In the genomic region with DNA sequence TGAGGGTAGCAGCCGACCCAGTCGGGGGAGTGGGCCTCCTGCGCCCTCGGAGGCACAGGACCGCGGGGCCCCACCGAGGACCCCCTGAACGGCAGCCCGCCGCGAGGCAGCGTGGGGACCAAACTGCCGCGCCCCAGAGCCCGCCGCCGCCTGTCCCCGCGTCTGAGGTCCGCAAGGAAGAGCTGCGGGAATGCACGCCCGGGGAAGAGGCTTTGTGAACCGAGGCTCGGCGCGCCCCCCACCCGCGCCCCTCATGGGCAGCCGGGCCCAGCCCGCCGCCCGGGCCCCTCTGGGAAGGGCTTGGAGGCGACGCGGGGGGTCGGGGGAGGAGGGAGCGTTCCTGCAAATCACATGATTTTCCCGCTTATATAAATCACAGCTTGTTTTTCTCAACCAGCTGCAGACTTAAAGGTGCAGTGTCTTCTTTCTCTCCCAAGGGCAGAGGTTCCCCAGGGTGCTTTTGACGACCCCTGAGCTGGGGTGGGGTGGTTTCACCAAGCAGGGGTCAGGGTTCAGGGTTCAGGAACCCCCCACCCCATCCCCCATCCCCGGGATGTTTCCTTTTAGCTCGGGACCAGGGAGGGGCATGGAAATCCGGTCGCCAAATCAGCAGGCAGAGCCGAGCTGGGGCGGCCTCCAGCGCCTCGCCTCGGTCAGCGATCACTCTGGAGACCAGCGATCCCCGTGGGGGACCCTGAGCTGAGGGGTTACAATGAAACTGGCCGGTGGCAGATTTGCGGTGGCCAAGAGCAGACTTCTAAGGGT, we compare ENCODE assay signal across 8 cellular contexts. TPM values are rescaled to one million over a fixed set of nuclear protein-coding genes. Genes with fewer than 3 reads are reported as not detected.
DNase-seq lines count a peak whose midpoint lies in the region; ATAC-seq and TF ChIP-seq lines count a peak whose summit lies in the region.

No MANE protein-coding gene starts in this region.

- peaks cover 6% of the 10 kb centered on the region for H3K27me3 Mint-ChIP-seq in T-helper 17 cell

- no peaks in the 10 kb centered on the region for H3K9me3 ChIP-seq in BLaER1
- H3K9me3 ChIP-seq in T-helper 17 cell (ENCODE audit: control insufficient read depth, low read length, poor library complexity, severe bottlenecking) = no peaks in the 10 kb centered on the region
- no peaks in the 10 kb centered on the region for H3K9me3 ChIP-seq in endocrine pancreas (ENCODE audit: control insufficient read depth, low read length)
- H3K9me3 ChIP-seq in lung (ENCODE audit: control insufficient read depth in 2 of 2, insufficient read depth in 1 of 2, low read length in 1 of 2) = no peaks in the 10 kb centered on the region

- peaks cover 2% of the 10 kb centered on the region for H3K36me3 Mint-ChIP-seq in T-helper 17 cell (ENCODE audit: low read depth)

- peaks cover 74% of the 10 kb centered on the region for H3K27me3 ChIP-seq in BLaER1
- H3K27me3 ChIP-seq in endocrine pancreas (ENCODE audit: control insufficient read depth, insufficient read depth, low read length) = no peaks in the 10 kb centered on the region
- H3K27me3 ChIP-seq in lung (ENCODE audit: control insufficient read depth, insufficient read depth) = no peaks in the 10 kb centered on the region

- ATAC-seq in T-helper 17 cell = no peak
- ATAC-seq in lung (ENCODE audit: insufficient read depth, low FRiP score) = peak; percentile 48
- ATAC-seq in GM19395 (IDR thresholded peaks at IDR 0.05; ENCODE audit: unreplicated experiment) = no peak
- ATAC-seq in HG02610 (IDR thresholded peaks at IDR 0.05; ENCODE audit: unreplicated experiment) = no peak

- peak; percentile 43 for DNase-seq in HT-29 (ENCODE audit: low spot score)
- DNase-seq in T-helper 17 cell = no peak
- DNase-seq in lung (ENCODE audit: low spot score) = peak; percentile 64
- peak in 47 of 49 donors; percentile 26 to 85 (median 70) for DNase-seq in substantia nigra (lab: John Stamatoyannopoulos, UW)

- H3K4me3 ChIP-seq in BLaER1 = peak overlapping the region; percentile 55
- H3K4me3 ChIP-seq in endocrine pancreas (ENCODE audit: control insufficient read depth, insufficient read depth, low read length) = no peak overlapping the region
- peak overlapping the region; percentile 46 for H3K4me3 ChIP-seq in lung

- H4K20me1 ChIP-seq in BLaER1 = peaks cover 38% of the 10 kb centered on the region

- peak overlapping the region; percentile 71 for H3K4me2 ChIP-seq in BLaER1

- peak overlapping the region; percentile 100 for H3K27ac Mint-ChIP-seq in T-helper 17 cell

- H3K4me3 Mint-ChIP-seq in T-helper 17 cell = peak overlapping the region; percentile 87

- H3K27ac ChIP-seq in BLaER1 (no peak overlapping the region), lung (ENCODE audit: low read depth in 1 of 2, low read length in 1 of 2) (peak overlapping the region; percentile 97 to 99), substantia nigra (ENCODE audit: low read depth, low read length, poor library complexity, severe bottlenecking) (peak overlapping the region; percentile 96)

- WGBS in lung, 2 donors = 1 to 2% methylated on average over 53 to 54 of the region's 54 CpGs

- no peaks in the 10 kb centered on the region for H3K36me3 ChIP-seq in BLaER1
- no peaks in the 10 kb centered on the region for H3K36me3 ChIP-seq in endocrine pancreas (ENCODE audit: control insufficient read depth, insufficient read depth, low read length)
- H3K36me3 ChIP-seq in lung (ENCODE audit: control insufficient read depth in 2 of 2, insufficient read depth in 2 of 2, low read length in 2 of 2) = no peaks in the 10 kb centered on the region

- no peak overlapping the region for H3K9ac ChIP-seq in BLaER1
- H3K9ac ChIP-seq in endocrine pancreas (ENCODE audit: control insufficient read depth, insufficient read depth, low read length) = peak overlapping the region; percentile 69

- no peak for TF ChIP-seq CTCF in lung (IDR thresholded peaks at IDR 0.05; ENCODE audit: control extremely low read depth, extremely low read depth)

- peaks cover 20% of the 10 kb centered on the region for H3K4me1 ChIP-seq in BLaER1
- peaks cover 9% of the 10 kb centered on the region for H3K4me1 ChIP-seq in endocrine pancreas (ENCODE audit: control insufficient read depth, insufficient read depth, low read length)
- H3K4me1 ChIP-seq in lung (ENCODE audit: control insufficient read depth in 2 of 2, insufficient read depth in 2 of 2, low read length in 2 of 2) = peaks cover 21 to 39% of the 10 kb centered on the region in 2 donors

- peaks cover 55% of the 10 kb centered on the region for H3K4me1 Mint-ChIP-seq in T-helper 17 cell

RNA-seq across cellular contexts. Expression of a gene that starts 44.7 kb away (rescaled TPM):
- 2.1 and 3.6 TPM in 2 replicates for total RNA-seq in HT-29 (2014; rRNA removed; shearing (Covaris generic))
- total RNA-seq in T-helper 17 cell (1 to 10 TPM; 4.3 to 6.4 TPM), lung (1 to 10 TPM; 3.6 to 5.7 TPM)
- 1 to 10 TPM; 6.1 to 6.9 TPM for polyA plus RNA-seq in lung

RNA-seq across cellular contexts. Expression of a gene that starts 50.1 kb away (rescaled TPM):
- total RNA-seq in HT-29 (2014; rRNA removed; shearing (Covaris generic)) = 38.5 and 40.7 TPM in 2 replicates
- total RNA-seq in T-helper 17 cell = 100 to 1,000 TPM; 114 to 132 TPM
- 100 to 1,000 TPM; 162 to 179 TPM for total RNA-seq in lung
- 100 to 1,000 TPM in 1 of 2 donors, 10 to 100 TPM in 1; 46.8 to 104 TPM for polyA plus RNA-seq in lung

Comparison
In these comparisons a context has a peak if more than half of its experiments do, and no peak if none do; other contexts are left out.
1. DNase-seq: peak in HT-29 (single experiment), lung (single experiment) and substantia nigra (47 of 49); none in T-helper 17 cell (0 of 3).